8 cellular contexts compared by ENCODE assay signal in the genomic region with DNA sequence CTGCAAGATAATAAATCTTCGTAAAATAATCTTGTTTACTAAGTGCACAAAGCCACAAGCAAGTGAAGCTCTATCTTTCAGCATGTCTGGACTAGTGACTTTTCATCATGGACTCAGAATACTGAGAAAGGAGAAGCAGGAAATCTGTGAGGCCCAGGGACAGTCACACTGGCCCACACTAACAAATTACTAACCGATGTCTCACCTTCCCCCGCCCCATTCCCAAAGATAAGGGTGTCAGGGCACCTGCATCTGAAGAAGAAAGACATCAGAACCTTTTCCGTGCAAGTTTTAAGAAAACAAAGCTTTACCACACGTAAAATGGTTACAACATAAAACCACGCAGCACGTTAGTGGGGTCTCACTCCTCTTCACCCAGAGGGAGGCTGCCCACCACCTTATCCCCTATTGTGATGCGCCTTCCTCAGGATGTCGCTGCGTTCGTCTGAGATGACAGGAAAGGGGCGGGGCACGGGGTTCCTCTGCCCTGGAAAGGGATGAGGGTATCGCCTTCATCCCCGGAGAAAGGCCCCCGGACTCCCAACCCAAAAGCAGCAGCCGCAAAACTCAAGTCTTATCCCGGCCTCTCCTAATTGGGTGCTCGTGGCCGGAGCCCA. TPM values are rescaled to one million over a fixed set of nuclear protein-coding genes. Genes with fewer than 3 reads are reported as not detected.
A peak's percentile ranks its signal among the peaks of the same experiment; 100 is the strongest.
DNase-seq lines count a peak whose midpoint lies in the region; ATAC-seq, FAIRE-seq and TF ChIP-seq lines count a peak whose summit lies in the region.

No MANE protein-coding gene starts in this region.

- no peaks in the 10 kb centered on the region; a peak in 1 of 7 replicates for H3K4me1 ChIP-seq in H1 (replicated peaks in 1 of 4; ENCODE audit: control insufficient read depth in 3 of 4, insufficient read depth in 4 of 4, low read length in 3 of 4)
- H3K4me1 ChIP-seq in mononuclear cell (ENCODE audit: insufficient read depth, low read length), result peaks cover 24% of the 10 kb centered on the region

- H3K36me3 Mint-ChIP-seq in activated CD8-positive, alpha-beta T cell treated with anti-CD3 and anti-CD28 coated beads for 36 hours (ENCODE audit: low read depth), result peaks cover 10% of the 10 kb centered on the region

- peak overlapping the region; percentile 71 to 83 for H3K4me2 ChIP-seq in H1 (ENCODE audit: insufficient read depth in 1 of 2, low read depth in 2 of 2, low read length in 2 of 2)

- no peak for TF ChIP-seq EP300 in H1 (IDR thresholded peaks at IDR 0.05; ENCODE audit: borderline replicate concordance in 1 of 2, low read depth in 2 of 2, low read length in 2 of 2)

- peak overlapping the region; percentile 81; the same call in 1 of the 2 replicates for H2AFZ ChIP-seq in H1 (ENCODE audit: low read length)

- no peak overlapping the region for H3K23ac ChIP-seq in H1 (ENCODE audit: insufficient read length)

- H4K8ac ChIP-seq in H1 (ENCODE audit: extremely low read depth, insufficient read depth, low read length), result peak overlapping the region; percentile 94; the same call in 1 of the 2 replicates

- no peak overlapping the region for H4K5ac ChIP-seq in H1 (ENCODE audit: insufficient read length, low read depth, low read length)

- H3K27me3 ChIP-seq in H1 (replicated peaks in 1 of 4; ENCODE audit: control insufficient read depth in 3 of 4, extremely low read depth in 1 of 4, insufficient read depth in 3 of 4, low read length in 3 of 4) (no peaks in the 10 kb centered on the region), mononuclear cell (ENCODE audit: insufficient read depth, low read length) (no peaks in the 10 kb centered on the region)

- H2BK20ac ChIP-seq in H1 (ENCODE audit: low read length), result no peak overlapping the region

- H2BK120ac ChIP-seq in H1 (replicated peaks; ENCODE audit: low read depth, low read length), result no peak overlapping the region

- no peaks in the 10 kb centered on the region for H4K20me1 ChIP-seq in H1 (replicated peaks in 1 of 2; ENCODE audit: control insufficient read depth in 1 of 2, insufficient read depth in 2 of 2, low read length in 2 of 2)

- no peak overlapping the region for H2BK12ac ChIP-seq in H1 (ENCODE audit: low read depth, low read length)

- H3K79me1 ChIP-seq in H1 (ENCODE audit: low read depth, low read length), result no peaks in the 10 kb centered on the region

- no peak overlapping the region for H2BK15ac ChIP-seq in H1 (ENCODE audit: low read length)

- H2AK5ac ChIP-seq in H1 (ENCODE audit: low read depth, low read length), result no peak overlapping the region

- no peak overlapping the region for H3K4ac ChIP-seq in H1 (replicated peaks; ENCODE audit: insufficient read length, low read depth, low read length)

- no peak for TF ChIP-seq POLR2A in H1 (IDR thresholded peaks at IDR 0.05; ENCODE audit: control extremely low read depth in 1 of 2, low read depth in 2 of 2, low read length in 2 of 2)

- peak overlapping the region in 3 of 4 experiments; percentile 58 to 77 (median 75); a peak in 3 of 7 replicates for H3K9ac ChIP-seq in H1 (replicated peaks in 1 of 4; ENCODE audit: extremely low read depth in 1 of 4, low read depth in 3 of 4, low read length in 3 of 4)

- no peak for TF ChIP-seq CTCF in activated CD8-positive, alpha-beta T cell treated with anti-CD3 and anti-CD28 coated beads for 36 hours (IDR thresholded peaks at IDR 0.05)
- TF ChIP-seq CTCF in H1 (IDR thresholded peaks at IDR 0.05; ENCODE audit: control extremely low read depth in 1 of 3, insufficient read depth in 1 of 3, low read depth in 1 of 3, low read length in 3 of 3), result no peak

- H3K56ac ChIP-seq in H1 (replicated peaks; ENCODE audit: insufficient read length, low read depth, low read length), result no peak overlapping the region

- H3K27ac ChIP-seq in H1 (ENCODE audit: low read depth, low read length), result no peak overlapping the region

- no peaks in the 10 kb centered on the region for H3K27me3 Mint-ChIP-seq in activated CD8-positive, alpha-beta T cell treated with anti-CD3 and anti-CD28 coated beads for 36 hours

- no peak for TF ChIP-seq RAD21 in H1 (IDR thresholded peaks at IDR 0.05 in 1 of 2, conservative IDR thresholded peaks at IDR 0.05 in 1 of 2; ENCODE audit: low read depth in 2 of 2, low read length in 2 of 2)

- POLR2A ChIA-PET in activated CD8-positive, alpha-beta T cell treated with anti-CD3 and anti-CD28 coated beads for 36 hours (lab: Charles Lee), result interaction anchor here (0.6 to 2.2 kb wide), 11 partner anchors 9 to 287 kb away, joined by 3 to 15 read pairs (median 4); no protein-coding TSS in a partner anchor
- POLR2A ChIA-PET in H1 (lab: Charles Lee; ENCODE audit: partially characterized antibody), result interaction anchor here (1.0 kb wide), 1 partner anchor 10 kb away, joined by 3 read pairs; no protein-coding TSS in a partner anchor

- H3K4me1 Mint-ChIP-seq in activated CD8-positive, alpha-beta T cell treated with anti-CD3 and anti-CD28 coated beads for 36 hours (ENCODE audit: low read depth), result peaks cover 39% of the 10 kb centered on the region

- peaks cover 5% of the 10 kb centered on the region; the same call in 1 of the 2 replicates for H3K23me2 ChIP-seq in H1 (ENCODE audit: low read depth, low read length)

- peaks cover 0 to 38% of the 10 kb centered on the region in 2 experiments; a peak in 2 of 4 replicates for H3K79me2 ChIP-seq in H1 (ENCODE audit: control insufficient read depth in 1 of 2, insufficient read depth in 2 of 2, low read length in 2 of 2)

- peak overlapping the region; percentile 83 to 91 (median 90) for H3K4me3 ChIP-seq in H1 (ENCODE audit: extremely low read depth in 1 of 4, insufficient read depth in 2 of 4, low read depth in 3 of 4, low read length in 4 of 4)
- peak overlapping the region; percentile 93 for H3K4me3 ChIP-seq in mononuclear cell (ENCODE audit: low read length)

- H3K14ac ChIP-seq in H1 (ENCODE audit: insufficient read length), result no peak overlapping the region

- WGBS in H1 (ENCODE audit: extremely low coverage in 1 of 2, insufficient coverage in 1 of 2, insufficient read length in 1 of 2, insufficient replicate concordance in 2 of 2, low coverage in 1 of 2, low lambda C conversion rate in 2 of 2, missing lambda C conversion rate in 1 of 2), 2 experiments, result 6% methylated on average over 16 of the region's 20 CpGs; no CpG with 5 or more reads in 1 of the 2 experiments

- no peaks in the 10 kb centered on the region for H3K9me3 Mint-ChIP-seq in activated CD8-positive, alpha-beta T cell treated with anti-CD3 and anti-CD28 coated beads for 36 hours

- intact Hi-C loops in activated CD8-positive, alpha-beta T cell treated with anti-CD3 and anti-CD28 coated beads for 36 hours (cut with micrococcal nuclease), result no loop called here

- ATAC-seq in GM18861 (IDR thresholded peaks at IDR 0.05; ENCODE audit: unreplicated experiment) (peak; percentile 14), HG03097 (IDR thresholded peaks at IDR 0.05; ENCODE audit: low FRiP score, unreplicated experiment) (peak; percentile 43)
- peak; percentile 38 for ATAC-seq in activated CD8-positive, alpha-beta T cell treated with anti-CD3 and anti-CD28 coated beads for 36 hours

- DNase-seq in AG08396 (ENCODE audit: low spot score) (peak; percentile 46), NCI-H345 (lab: John Stamatoyannopoulos, UW) (peak; percentile 58), H1 (ENCODE audit: low read depth in 1 of 2, low spot score in 2 of 2) (peak in 1 of 2 experiments; percentile 84)
- DNase-seq in activated CD8-positive, alpha-beta T cell treated with anti-CD3 and anti-CD28 coated beads for 36 hours, result peak; percentile 69
- DNase-seq in stimulated activated CD8-positive, alpha-beta memory T cell treated with anti-CD3 and anti-CD28 coated beads, Interleukin-4, amount 100 ng/mL, for 4 hours (ENCODE audit: low read depth in 2 of 2, low spot score in 1 of 2), result peak; percentile 16 to 24

- H3K4me3 Mint-ChIP-seq in activated CD8-positive, alpha-beta T cell treated with anti-CD3 and anti-CD28 coated beads for 36 hours, result peak overlapping the region; percentile 88

- peak overlapping the region; percentile 98 for H3K27ac Mint-ChIP-seq in activated CD8-positive, alpha-beta T cell treated with anti-CD3 and anti-CD28 coated beads for 36 hours

- H3K9me3 ChIP-seq in H1 (ENCODE audit: insufficient read depth in 2 of 2, low read depth in 1 of 2, low read length in 1 of 2) (no peaks in the 10 kb centered on the region), mononuclear cell (ENCODE audit: low read depth, low read length) (no peaks in the 10 kb centered on the region)

- 0 out of 2 replicates have a peak overlapping the region, but pooled peaks have one; percentile 80 for H3K18ac ChIP-seq in H1 (ENCODE audit: extremely low read depth, low read length)

- H3K36me3 ChIP-seq in H1 (ENCODE audit: control insufficient read depth in 2 of 4, insufficient read depth in 4 of 4, low read length in 3 of 4), result no peaks in the 10 kb centered on the region

- no peak overlapping the region for H4K91ac ChIP-seq in H1 (replicated peaks; ENCODE audit: insufficient read length, low read length)

- H2BK5ac ChIP-seq in H1 (ENCODE audit: low read depth, low read length), result 0 out of 2 replicates have a peak overlapping the region, but pooled peaks have one; percentile 3

- FAIRE-seq in H1 (lab: Jason Lieb, UNC), result no peak

- CTCF ChIA-PET in activated CD8-positive, alpha-beta T cell treated with anti-CD3 and anti-CD28 coated beads for 36 hours (lab: Charles Lee), result interaction anchor here (0.7 to 2.0 kb wide), 2 partner anchors 25 to 204 kb away, joined by 3 to 8 read pairs; no protein-coding TSS in a partner anchor
- CTCF ChIA-PET in H1 (lab: Charles Lee; ENCODE audit: partially characterized antibody), result interaction anchor here (0.7 to 1.5 kb wide), 2 partner anchors 104 to 108 kb away, joined by 3 to 4 read pairs; no protein-coding TSS in a partner anchor

RNA-seq across cellular contexts. Expression of a gene that starts 0.6 kb away (rescaled TPM):
- total RNA-seq in activated CD8-positive, alpha-beta T cell treated with anti-CD3 and anti-CD28 coated beads for 36 hours, result 10 to 100 TPM; 17.5 to 20.5 TPM
- 22.2 TPM in 2 replicates for total RNA-seq in H1 (2021; fragmentation: NEBNext Ultra II Directional; extraction: Animal tissue kit (Norgen Biotek cat#: 25700))
- 7.8 and 13.8 TPM in 2 replicates for polyA plus RNA-seq in H1 (2011; rRNA removed)
- polyA plus RNA-seq in H1 (2011; cell fraction: cytosol; rRNA removed), result 17.6 TPM
- 8.2 TPM for polyA plus RNA-seq in H1 (2011; cell fraction: nucleus; rRNA removed)
- 15.9 to 30.9 TPM (median 19.3 TPM) in 4 replicates for polyA plus RNA-seq in H1 (2012, experiment 1 of 2)
- 1.7 TPM for polyA plus RNA-seq in H1 (2012, experiment 2 of 2)
- polyA plus RNA-seq in H1 (2013, experiment 1 of 2), result 14.9 TPM
- 14.9 TPM for polyA plus RNA-seq in H1 (2013, experiment 2 of 2)
- 32.8 and 54.7 TPM in 2 replicates for polyA minus RNA-seq in H1 (2011; rRNA and poly(A)+ RNA removed)
- 14.7 TPM for polyA minus RNA-seq in H1 (2011; cell fraction: cytosol; rRNA and poly(A)+ RNA removed)
- 19.5 TPM for polyA minus RNA-seq in H1 (2011; cell fraction: nucleus; rRNA and poly(A)+ RNA removed)
- 40.8 TPM for total RNA-seq in mononuclear cell

RNA-seq across cellular contexts. Expression of a gene that starts 33.4 kb away (rescaled TPM):
- total RNA-seq in activated CD8-positive, alpha-beta T cell treated with anti-CD3 and anti-CD28 coated beads for 36 hours, result not detected
- not detected in 2 replicates for total RNA-seq in H1 (2021; fragmentation: NEBNext Ultra II Directional; extraction: Animal tissue kit (Norgen Biotek cat#: 25700))
- polyA plus RNA-seq in H1 (2011; rRNA removed), result not detected in 2 replicates
- polyA plus RNA-seq in H1 (2011; cell fraction: cytosol; rRNA removed), result not detected
- not detected for polyA plus RNA-seq in H1 (2011; cell fraction: nucleus; rRNA removed)
- not detected in 4 replicates for polyA plus RNA-seq in H1 (2012, experiment 1 of 2)
- polyA plus RNA-seq in H1 (2012, experiment 2 of 2), result not detected
- not detected for polyA plus RNA-seq in H1 (2013, experiment 1 of 2)
- polyA plus RNA-seq in H1 (2013, experiment 2 of 2), result not detected
- polyA minus RNA-seq in H1 (2011; rRNA and poly(A)+ RNA removed), result not detected in 2 replicates
- polyA minus RNA-seq in H1 (2011; cell fraction: cytosol; rRNA and poly(A)+ RNA removed), result not detected
- polyA minus RNA-seq in H1 (2011; cell fraction: nucleus; rRNA and poly(A)+ RNA removed), result not detected
- total RNA-seq in mononuclear cell, result not detected
